Comparison of ENCODE assay signal across 1 cellular context in the genomic region with DNA sequence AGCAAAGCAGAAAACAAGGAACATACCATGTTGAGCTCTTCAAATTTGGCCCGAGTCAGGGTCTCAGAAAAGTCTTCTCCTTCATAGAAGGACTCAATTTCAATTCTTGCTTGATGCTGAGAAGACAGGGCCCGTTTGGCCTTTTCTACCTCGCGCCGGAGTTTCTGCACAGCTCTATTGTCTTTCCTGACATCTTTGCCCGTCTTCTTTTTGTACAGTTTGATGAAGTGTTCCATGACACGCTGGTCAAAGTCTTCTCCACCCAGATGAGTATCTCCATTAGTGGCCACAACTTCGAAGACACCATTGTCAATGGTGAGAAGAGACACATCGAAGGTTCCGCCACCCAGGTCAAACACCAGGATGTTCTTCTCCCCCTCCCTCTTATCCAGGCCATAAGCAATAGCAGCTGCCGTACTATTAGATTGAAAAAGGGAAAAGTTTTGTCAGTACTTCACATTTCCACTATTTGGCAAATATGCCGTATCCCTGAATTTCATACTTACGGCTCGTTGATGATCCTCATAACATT.
TF ChIP-seq lines count a peak whose summit lies in the region.

No MANE protein-coding gene starts in this region.

TF ChIP-seq in IMR-90, 13 proteins besides CTCF, POLR2A, EP300 and RAD21:
- TF ChIP-seq CEBPB (IDR thresholded peaks at IDR 0.05; ENCODE audit: low read depth, low read length) (no peak), MAFK (IDR thresholded peaks at IDR 0.05; ENCODE audit: low read depth, low read length) (no peak), CHD1 (IDR thresholded peaks at IDR 0.05; ENCODE audit: low read depth, low read length) (0 out of 2 replicates have a peak, but pooled peaks have one; percentile 15)
